18 cellular contexts compared by ENCODE assay signal in the genomic region with DNA sequence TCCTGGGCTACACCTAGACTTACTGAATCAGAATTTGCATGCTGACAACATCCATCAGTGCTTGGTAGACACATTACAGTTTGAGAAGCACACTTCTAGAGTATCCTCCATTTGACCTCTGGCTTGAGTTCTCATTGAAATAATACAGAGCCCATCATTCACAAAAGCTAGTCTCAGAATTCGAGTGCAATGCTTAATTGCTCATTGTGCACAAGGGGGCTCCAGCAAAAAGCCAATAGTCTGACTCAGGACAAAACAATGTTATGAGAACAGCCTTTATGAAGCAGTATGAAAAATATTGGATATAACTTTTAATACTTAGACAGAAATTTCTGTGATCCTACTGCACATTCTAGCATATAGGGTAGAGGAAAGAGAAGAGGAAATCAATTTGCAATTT.
A peak's percentile ranks its signal among the peaks of the same experiment; 100 is the strongest.
DNase-seq lines count a peak whose midpoint lies in the region; FAIRE-seq and TF ChIP-seq lines count a peak whose summit lies in the region.
"Had no signal": no experiment of that assay in that cellular context is flagged by ENCODE, and none has a peak within 500 bp of the region (broad histone marks: within the 10 kb centered on the region; RNA-seq: fewer than 3 reads in every experiment).

No MANE protein-coding gene starts in this region.

- H3K36me3 ChIP-seq in mesenchymal stem cell (ENCODE audit: control insufficient read depth in 1 of 2, insufficient read depth in 2 of 2, low read depth in 1 of 2, low read length in 2 of 2), result no peaks in the 10 kb centered on the region
- H3K36me3 ChIP-seq: prostate gland, upper lobe of left lung had no signal

- no peak overlapping the region for H3K23ac ChIP-seq in mesenchymal stem cell (ENCODE audit: low read length in 2 of 2)

- WGBS in mesenchymal stem cell, result 63% methylated on average over 1 of the region's 1 CpG

- peak overlapping the region; percentile 10 for H3K4me2 ChIP-seq in mesenchymal stem cell (ENCODE audit: low read length, poor library complexity, severe bottlenecking)

- H2BK15ac ChIP-seq in mesenchymal stem cell (ENCODE audit: low read depth, poor library complexity, severe bottlenecking), result no peak overlapping the region

- CTCF ChIA-PET in AG04450 (lab: Charles Lee), result no interaction called here

- no peak overlapping the region for H2AFZ ChIP-seq in mesenchymal stem cell (ENCODE audit: low read depth, low read length)

- 0 out of 2 replicates have a peak, but pooled peaks have one; percentile 21 for TF ChIP-seq CTCF in AG04450 (IDR thresholded peaks at IDR 0.05; ENCODE audit: low read depth, low read length)
- peak; percentile 45 for TF ChIP-seq CTCF in choroid plexus epithelial cell (conservative IDR thresholded peaks at IDR 0.05; ENCODE audit: low read depth, low read length)

- no peak overlapping the region for H3K27ac ChIP-seq in AG04450 (ENCODE audit: low read depth, low read length)
- H3K27ac ChIP-seq in mesenchymal stem cell (ENCODE audit: low read length, poor library complexity, severe bottlenecking), result peak overlapping the region; percentile 74
- H3K27ac ChIP-seq: epithelial cell of prostate, prostate gland, upper lobe of left lung had no signal

- H2BK12ac ChIP-seq in mesenchymal stem cell (ENCODE audit: low read length in 2 of 2), result no peak overlapping the region

- H2BK5ac ChIP-seq in mesenchymal stem cell (ENCODE audit: low read depth, low read length, poor library complexity, severe bottlenecking), result no peak overlapping the region

- no peak overlapping the region for H4K8ac ChIP-seq in mesenchymal stem cell (ENCODE audit: low read length)

- no peak overlapping the region for H3K9ac ChIP-seq in mesenchymal stem cell (ENCODE audit: low read length)

- no peak for FAIRE-seq in HTR-8/SVneo (lab: Jason Lieb, UNC)
- FAIRE-seq: HepG2 had no signal

- no peak overlapping the region for H2BK120ac ChIP-seq in mesenchymal stem cell (ENCODE audit: low read depth, low read length)

- DNase-seq in AG04450 (ENCODE audit: low read depth, low spot score) (no peak), HTR-8/SVneo (ENCODE audit: insufficient read length, low spot score) (peak; percentile 20), choroid plexus epithelial cell (ENCODE audit: low read depth) (peak; percentile 68), mesenchymal stem cell (no peak), NCI-H524 (lab: John Stamatoyannopoulos, UW) (no peak), NCI-H2081 (lab: John Stamatoyannopoulos, UW) (no peak), COR-L47 (lab: John Stamatoyannopoulos, UW) (no peak)
- DNase-seq in activated CD4-positive, alpha-beta T cell treated with anti-CD3 and anti-CD28 coated beads for 4 hours, result no peak
- DNase-seq: cerebellar nuclear complex; mucosa of descending colon; NCI-H1105; NCI-H510A treated with DMSO at 0.1 percent for 48 hours; RPMI8226; stimulated activated CD4-positive, alpha-beta T cell treated with anti-CD3 and anti-CD28 coated beads, Interleukin-2, amount 100 ng/mL, for 24 hours; upper lobe of left lung had no signal

- peaks cover 3% of the 10 kb centered on the region for H3K4me1 ChIP-seq in mesenchymal stem cell (ENCODE audit: control insufficient read depth, insufficient read depth, low read depth, low read length)
- H3K4me1 ChIP-seq: prostate gland, upper lobe of left lung had no signal

- peaks cover 6% of the 10 kb centered on the region for H3K79me1 ChIP-seq in mesenchymal stem cell (replicated peaks; ENCODE audit: low read length, poor library complexity, severe bottlenecking)

- POLR2A ChIA-PET in AG04450 (lab: Yijun Ruan, JAX), result no interaction called here

- H3K14ac ChIP-seq in mesenchymal stem cell (ENCODE audit: low read length in 2 of 2), result no peak overlapping the region

- H3K4me3 ChIP-seq in AG04450 (ENCODE audit: low read depth, low read length) (no peak overlapping the region), choroid plexus epithelial cell (ENCODE audit: low read depth, low read length) (no peak overlapping the region), mesenchymal stem cell (ENCODE audit: insufficient read depth in 1 of 2, low read depth in 1 of 2, low read length in 2 of 2) (no peak overlapping the region)
- H3K4me3 ChIP-seq: mucosa of descending colon, prostate gland, upper lobe of left lung had no signal

- H3K27me3 ChIP-seq in AG04450 (ENCODE audit: control insufficient read depth, insufficient read depth, low read length) (no peaks in the 10 kb centered on the region), mesenchymal stem cell (ENCODE audit: control insufficient read depth in 1 of 2, insufficient read depth in 1 of 2, low read length in 2 of 2) (no peaks in the 10 kb centered on the region)
- H3K27me3 ChIP-seq: upper lobe of left lung had no signal

- H3K18ac ChIP-seq in mesenchymal stem cell (ENCODE audit: low read depth in 1 of 2, low read length in 2 of 2), result no peak overlapping the region

- no peak overlapping the region for H4K91ac ChIP-seq in mesenchymal stem cell (ENCODE audit: low read length)

- no peak overlapping the region for H3K4ac ChIP-seq in mesenchymal stem cell (ENCODE audit: low read depth in 1 of 2, low read length in 2 of 2)

- no peak overlapping the region for H2AK5ac ChIP-seq in mesenchymal stem cell (ENCODE audit: low read length, severe bottlenecking)

- no peaks in the 10 kb centered on the region for H3K9me3 ChIP-seq in AG04450 (ENCODE audit: control insufficient read depth, insufficient read depth, low read length)
- H3K9me3 ChIP-seq in mesenchymal stem cell (ENCODE audit: control insufficient read depth, low read length), result no peaks in the 10 kb centered on the region
- H3K9me3 ChIP-seq: mucosa of descending colon, prostate gland, upper lobe of left lung had no signal

Comparison
In these comparisons a context has a peak if more than half of its experiments do, and no peak if none do; other contexts are left out.
1. DNase-seq: peak in HTR-8/SVneo (single experiment) and choroid plexus epithelial cell (single experiment); none in AG04450 (single experiment), mesenchymal stem cell (single experiment), activated CD4-positive, alpha-beta T cell treated with anti-CD3 and anti-CD28 coated beads for 4 hours (0 of 2), NCI-H524 (0 of 2), NCI-H2081 (0 of 2) and COR-L47 (single experiment).